9 cellular contexts compared by ENCODE assay signal in the genomic region with DNA sequence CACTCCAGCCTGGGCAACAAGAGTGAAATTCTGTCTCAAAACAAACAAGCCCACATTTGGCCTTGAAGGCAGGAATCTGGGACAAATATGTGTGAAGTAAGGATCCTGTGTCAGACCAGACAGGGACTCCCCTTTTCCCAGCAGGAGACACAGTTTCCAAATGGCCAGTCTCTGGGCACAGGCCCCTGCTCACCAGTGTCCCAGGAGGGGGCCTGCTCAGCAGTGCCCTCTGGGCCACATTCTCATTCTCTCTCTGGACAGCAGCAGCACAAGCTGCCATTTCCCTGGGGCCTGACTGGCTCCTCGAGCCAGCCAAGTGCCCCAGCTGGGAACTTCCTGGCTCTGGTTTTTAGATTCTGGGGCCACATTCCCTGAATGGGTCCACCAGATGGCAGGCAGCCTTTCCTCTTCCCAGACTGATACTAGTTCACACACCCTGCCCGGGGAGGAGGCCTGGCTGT. TPM values are rescaled to one million over a fixed set of nuclear protein-coding genes. Genes with fewer than 3 reads are reported as not detected.
DNase-seq lines count a peak whose midpoint lies in the region; ATAC-seq and TF ChIP-seq lines count a peak whose summit lies in the region.
"Had no signal": no experiment of that assay in that cellular context is flagged by ENCODE, and none has a peak within 500 bp of the region (broad histone marks: within the 10 kb centered on the region; RNA-seq: fewer than 3 reads in every experiment).

No MANE protein-coding gene starts in this region.

- H3K27me3 Mint-ChIP-seq in immature natural killer cell (ENCODE audit: low read depth in 3 of 3) = peaks cover 0 to 7% (median 3%) of the 10 kb centered on the region in 3 donors

- H3K4me1 Mint-ChIP-seq in immature natural killer cell = peaks cover 0 to 7% of the 10 kb centered on the region in 2 donors

- H3K27ac Mint-ChIP-seq in immature natural killer cell = no peak overlapping the region

- H3K4me3 Mint-ChIP-seq in immature natural killer cell = no peak overlapping the region

- no peaks in the 10 kb centered on the region for H3K9me3 Mint-ChIP-seq in immature natural killer cell

- in situ Hi-C loops in ACHN (cut with HindIII; ENCODE audit: low pct_ligation_motif_present, low pct_unique_long_range_greater_than_20kb, low sequenced_read_pairs) = no loop called here

- H3K4me3 ChIP-seq in epithelial cell of esophagus (ENCODE audit: low read length) = no peak overlapping the region

- H3K36me3 Mint-ChIP-seq in immature natural killer cell = peaks cover 3 to 9% (median 6%) of the 10 kb centered on the region in 3 donors

- peak; percentile 3 for TF ChIP-seq CTCF in epithelial cell of esophagus (IDR thresholded peaks at IDR 0.05; ENCODE audit: insufficient read depth, low read depth, low read length, missing control alignments)

- DNase-seq in ACHN (peak; percentile 42), NCI-H2171 (lab: John Stamatoyannopoulos, UW) (peak; percentile 47), epithelial cell of esophagus (ENCODE audit: low read depth) (no peak), myocyte (ENCODE audit: low read depth) (peak; percentile 86), T-helper 1 cell (no peak), immature natural killer cell (no peak), cortex of kidney (lab: John Stamatoyannopoulos, UW) (no peak)
- DNase-seq: NCI-H526 treated with DMSO at 0.1 percent for 48 hours had no signal

- no peak for ATAC-seq in HG02763 (IDR thresholded peaks at IDR 0.05; ENCODE audit: unreplicated experiment)

RNA-seq across cellular contexts. Expression of a gene that starts 11.7 kb away (rescaled TPM):
- total RNA-seq in myocyte = 6.4 and 8.5 TPM in 2 replicates
- 13.6 TPM for polyA plus RNA-seq in myocyte (2012)
- polyA plus RNA-seq in immature natural killer cell = 1 to 10 TPM in 1 of 3 donors, under 1 TPM in 2; 0.10 to 1.1 (median 0.64) TPM

Comparison
In these comparisons a context has a peak if more than half of its experiments do, and no peak if none do; other contexts are left out.
1. DNase-seq: peak in ACHN (single experiment), NCI-H2171 (single experiment) and myocyte (single experiment); none in epithelial cell of esophagus (single experiment), T-helper 1 cell (0 of 5), immature natural killer cell (0 of 3) and cortex of kidney (single experiment).